Comparison of ENCODE assay signal across 13 cellular contexts in the genomic region with DNA sequence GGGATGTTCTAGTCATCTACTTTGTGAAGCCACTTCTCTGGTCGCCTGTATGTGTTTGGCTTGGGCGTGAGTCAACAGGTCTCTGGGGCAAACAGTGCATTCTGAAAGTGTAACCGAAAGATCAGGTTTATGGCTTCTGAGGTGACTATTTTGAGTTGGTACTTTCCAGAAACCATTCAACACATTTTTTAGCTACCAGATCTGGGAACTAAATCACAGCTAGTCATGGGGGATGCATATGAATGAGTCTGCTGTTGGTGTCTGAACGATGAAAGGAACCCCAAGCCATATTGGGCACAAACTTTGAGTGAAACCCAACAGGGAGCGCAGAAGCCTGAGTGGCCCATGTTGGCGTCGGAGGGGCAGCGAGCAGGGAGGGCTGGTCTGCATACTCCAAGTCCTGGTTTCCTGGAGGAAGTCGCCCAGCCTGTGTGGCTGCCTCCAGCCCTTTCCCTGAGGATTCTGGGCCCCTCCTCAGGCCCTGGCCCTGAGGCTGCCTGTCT. TPM values are rescaled to one million over a fixed set of nuclear protein-coding genes. Genes with fewer than 3 reads are reported as not detected.
A peak's percentile ranks its signal among the peaks of the same experiment; 100 is the strongest.
DNase-seq lines count a peak whose midpoint lies in the region; ATAC-seq and TF ChIP-seq lines count a peak whose summit lies in the region.
"Had no signal": no experiment of that assay in that cellular context is flagged by ENCODE, and none has a peak within 500 bp of the region (broad histone marks: within the 10 kb centered on the region; RNA-seq: fewer than 3 reads in every experiment).

No MANE protein-coding gene starts in this region.

- H3K36me3 ChIP-seq in OCI-LY7 (ENCODE audit: insufficient read depth, low read length) = no peaks in the 10 kb centered on the region
- H3K36me3 ChIP-seq in prostate gland = no peaks in the 10 kb centered on the region
- H3K36me3 ChIP-seq: pancreas, SJSA1 had no signal

- no peaks in the 10 kb centered on the region for H3K27me3 ChIP-seq in prostate gland (replicated peaks; ENCODE audit: insufficient read depth)
- H3K27me3 ChIP-seq: pancreas had no signal

- H3K79me2 ChIP-seq in OCI-LY7 (ENCODE audit: insufficient read depth, low read depth, low read length) = no peaks in the 10 kb centered on the region

- H3K4me2 ChIP-seq in OCI-LY7 (ENCODE audit: low read length) = no peak overlapping the region

- intact Hi-C loops in OCI-LY7 (cut with micrococcal nuclease; ENCODE audit: unreplicated experiment) (no loop called here), prostate gland (cut with DNase I) (no loop called here)

- no TSS peak for BruUV-seq in OCI-LY7 (replicated peaks; lab: Mats Ljungman, UMichigan)

- POLR2A ChIA-PET in OCI-LY7 (lab: Charles Lee) = interaction anchor here (0.6 kb wide), 1 partner anchor 107 kb away, joined by 3 read pairs; no protein-coding TSS in a partner anchor

- H3K4me3 Mint-ChIP-seq in activated naive CD4-positive, alpha-beta T cell treated with anti-CD3 and anti-CD28 coated beads, Interleukin-2, amount 10 ng/mL, durations not matched to agents 7 days and 5 days = no peak overlapping the region

- CTCF ChIA-PET in activated naive CD4-positive, alpha-beta T cell treated with anti-CD3 and anti-CD28 coated beads, Interleukin-2, amount 10 ng/mL, durations not matched to agents 7 days and 5 days (lab: Charles Lee) = no interaction called here
- CTCF ChIA-PET in OCI-LY7 (lab: Charles Lee; ENCODE audit: unreplicated experiment) = no interaction called here

- H3K9me2 ChIP-seq in OCI-LY7 (ENCODE audit: insufficient read depth, low read length) = no peaks in the 10 kb centered on the region

- H3K4me3 ChIP-seq in OCI-LY7 (ENCODE audit: low read depth, low read length, poor library complexity, severe bottlenecking) = no peak overlapping the region
- no peak overlapping the region for H3K4me3 ChIP-seq in prostate gland
- H3K4me3 ChIP-seq: dorsolateral prefrontal cortex, pancreas, SJSA1 had no signal

- no peaks in the 10 kb centered on the region for H4K20me1 ChIP-seq in OCI-LY7 (ENCODE audit: insufficient read depth, low read length)

- H3K9me3 ChIP-seq in OCI-LY7 (ENCODE audit: low read length) (no peaks in the 10 kb centered on the region), prostate gland (no peaks in the 10 kb centered on the region)
- H3K9me3 ChIP-seq: pancreas, SJSA1 had no signal

- no peaks in the 10 kb centered on the region for H3K9me3 Mint-ChIP-seq in activated naive CD4-positive, alpha-beta T cell treated with anti-CD3 and anti-CD28 coated beads, Interleukin-2, amount 10 ng/mL, durations not matched to agents 7 days and 5 days

- H3K27ac Mint-ChIP-seq in activated naive CD4-positive, alpha-beta T cell treated with anti-CD3 and anti-CD28 coated beads, Interleukin-2, amount 10 ng/mL, durations not matched to agents 7 days and 5 days = peak overlapping the region; percentile 43

- H3K4me1 Mint-ChIP-seq in activated naive CD4-positive, alpha-beta T cell treated with anti-CD3 and anti-CD28 coated beads, Interleukin-2, amount 10 ng/mL, durations not matched to agents 7 days and 5 days = peaks cover 43% of the 10 kb centered on the region

- WGBS in prostate gland = 86% methylated on average over 9 of the region's 9 CpGs

- H3K27me3 Mint-ChIP-seq in activated naive CD4-positive, alpha-beta T cell treated with anti-CD3 and anti-CD28 coated beads, Interleukin-2, amount 10 ng/mL, durations not matched to agents 7 days and 5 days = no peaks in the 10 kb centered on the region

- H3K36me3 Mint-ChIP-seq in activated naive CD4-positive, alpha-beta T cell treated with anti-CD3 and anti-CD28 coated beads, Interleukin-2, amount 10 ng/mL, durations not matched to agents 7 days and 5 days = no peaks in the 10 kb centered on the region

- DNase-seq in activated naive CD4-positive, alpha-beta T cell treated with anti-CD3 and anti-CD28 coated beads, Interleukin-2, amount 10 ng/mL, durations not matched to agents 7 days and 5 days = no peak
- no peak for DNase-seq in activated naive CD4-positive, alpha-beta T cell treated with Interleukin-2 at 50 U/mL for 16 hours
- DNase-seq in stimulated activated naive CD8-positive, alpha-beta T cell treated with anti-CD3 and anti-CD28 coated beads, Interleukin-15, Interleukin-2, amounts not matched to agents 100 U/mL and 50 U/mL, for 24 hours = no peak
- DNase-seq in OCI-LY7 (ENCODE audit: low spot score) = no peak
- no peak for DNase-seq in prostate gland (ENCODE audit: low spot score)
- no peak for DNase-seq in hypothalamus (lab: John Stamatoyannopoulos, UW)
- DNase-seq: dorsolateral prefrontal cortex, GOT3, NCI-H1092 had no signal

- H3K27ac ChIP-seq in OCI-LY7 (ENCODE audit: low read depth, low read length, poor library complexity, severe bottlenecking) = no peak overlapping the region
- no peak overlapping the region for H3K27ac ChIP-seq in prostate gland
- H3K27ac ChIP-seq: pancreas, SJSA1 had no signal

- H3K4me1 ChIP-seq in OCI-LY7 (ENCODE audit: insufficient read depth, low read length, poor library complexity, severe bottlenecking) (peaks cover 6% of the 10 kb centered on the region), prostate gland (replicated peaks) (no peaks in the 10 kb centered on the region)
- H3K4me1 ChIP-seq: pancreas, SJSA1 had no signal

- TF ChIP-seq POLR2A in prostate gland (IDR thresholded peaks at IDR 0.05) = no peak

- ATAC-seq in GM21515 (IDR thresholded peaks at IDR 0.05; ENCODE audit: unreplicated experiment) (peak; percentile 88), HG03159 (IDR thresholded peaks at IDR 0.05; ENCODE audit: unreplicated experiment) (peak; percentile 91)
- peak; percentile 38 for ATAC-seq in stimulated activated naive CD8-positive, alpha-beta T cell treated with anti-CD3 and anti-CD28 coated beads, Interleukin-15, Interleukin-2, amounts not matched to agents 100 U/mL and 50 U/mL, for 24 hours
- ATAC-seq: pancreas had no signal

- TF ChIP-seq CTCF in OCI-LY7 (conservative IDR thresholded peaks at IDR 0.05; ENCODE audit: low read length) (no peak), prostate gland (IDR thresholded peaks at IDR 0.05) (no peak)

- H2AFZ ChIP-seq in OCI-LY7 (ENCODE audit: low read length) = no peak overlapping the region

RNA-seq across cellular contexts. Expression of a gene that starts 35.3 kb away (rescaled TPM):
- not detected in 2 replicates for total RNA-seq in OCI-LY7 (2014; rRNA removed; shearing (Covaris generic))
- total RNA-seq in OCI-LY7 (2022) = not detected in 2 replicates
- total RNA-seq in prostate gland = 1 to 10 TPM; 2.5 to 8.6 TPM
- total RNA-seq: SJSA1 had no signal

Comparison
In these comparisons a context has a peak if more than half of its experiments do, and no peak if none do; other contexts are left out.
1. ATAC-seq: peak in every context shown above with its lines; median percentile 91 in HG03159; 88 in GM21515; 38 in stimulated activated naive CD8-positive, alpha-beta T cell treated with anti-CD3 and anti-CD28 coated beads, Interleukin-15, Interleukin-2, amounts not matched to agents 100 U/mL and 50 U/mL, for 24 hours.